24 cellular contexts compared by ENCODE assay signal in the genomic region with DNA sequence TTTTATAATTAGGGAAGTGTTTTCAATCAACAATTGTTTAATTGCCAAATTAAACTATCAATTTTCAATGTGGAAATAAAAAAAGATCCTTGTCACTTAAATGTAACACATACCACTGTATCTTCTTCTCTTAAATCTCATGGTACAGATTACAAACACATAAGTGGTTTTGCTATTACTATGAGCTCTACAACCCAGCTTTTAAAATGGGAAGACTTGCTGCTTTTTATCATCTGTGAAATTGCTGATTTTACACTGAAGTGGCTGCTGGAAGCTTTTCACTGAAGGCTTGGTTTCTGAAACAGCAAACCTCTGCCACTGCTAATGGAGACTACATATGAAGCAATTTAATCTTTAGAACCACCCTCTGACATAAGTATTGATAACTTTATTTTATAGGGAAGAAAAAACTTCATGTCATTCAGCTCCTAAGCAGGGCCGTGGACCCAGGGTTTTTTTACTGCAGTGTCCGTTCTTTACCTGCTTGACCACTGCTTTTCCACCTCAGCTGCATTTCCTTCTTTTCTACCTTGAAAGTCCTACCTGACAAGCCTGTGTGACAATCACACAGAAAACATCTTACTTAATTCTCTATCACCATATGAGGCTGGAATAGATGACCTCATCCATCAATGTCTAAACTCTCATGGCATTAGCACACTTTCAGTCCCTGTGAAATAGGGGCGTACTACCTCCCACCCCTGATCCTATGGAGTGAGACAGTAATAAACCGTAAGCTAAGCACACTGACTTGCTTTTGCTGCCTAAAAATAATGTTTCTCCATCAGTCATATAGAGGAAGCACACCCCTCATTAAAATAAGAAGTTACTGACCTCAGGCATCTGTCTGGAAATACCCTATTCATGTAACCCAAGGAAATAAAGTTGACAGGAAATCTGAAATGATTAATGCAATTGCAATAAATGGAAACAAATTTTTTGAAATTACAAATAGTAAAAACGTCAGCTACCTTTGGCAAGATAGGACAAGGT. TPM values are rescaled to one million over a fixed set of nuclear protein-coding genes. Genes with fewer than 3 reads are reported as not detected.
DNase-seq lines count a peak whose midpoint lies in the region; ATAC-seq and TF ChIP-seq lines count a peak whose summit lies in the region.
"Had no signal": no experiment of that assay in that cellular context is flagged by ENCODE, and none has a peak within 500 bp of the region (broad histone marks: within the 10 kb centered on the region; RNA-seq: fewer than 3 reads in every experiment).

No MANE protein-coding gene starts in this region.

- H3K4me2 ChIP-seq in OCI-LY3 (ENCODE audit: low read length) = peak overlapping the region; percentile 80
- H3K4me2 ChIP-seq: BLaER1, hepatocyte had no signal

- H3K27ac Mint-ChIP-seq in activated CD4-positive, alpha-beta T cell treated with anti-CD3 and anti-CD28 coated beads, Interleukin-2, amount 10 ng/mL, durations not matched to agents 7 days and 5 days = no peak overlapping the region
- H3K27ac Mint-ChIP-seq: natural killer cell had no signal

- DNase-seq in cardiac muscle cell (ENCODE audit: low read depth in 1 of 2, low spot score in 1 of 2) (no peak), left ventricle myocardium superior (no peak), epithelial cell of esophagus (ENCODE audit: low read depth) (peak; percentile 17), upper lobe of right lung (no peak), activated T-cell treated with anti-CD3 and anti-CD28 coated beads for 4 hours (no peak)
- no peak for DNase-seq in activated CD4-positive, alpha-beta T cell treated with anti-CD3 and anti-CD28 coated beads, Interleukin-2, amount 10 ng/mL, durations not matched to agents 7 days and 5 days
- no peak for DNase-seq in activated CD4-positive, alpha-beta T cell treated with anti-CD3 and anti-CD28 coated beads, Interleukin-2, amount 50 U/mL, for 1 hour
- DNase-seq: activated T-cell treated with anti-CD3 and anti-CD28 coated beads, Interleukin-2, amount 50 U/mL, for 1 hour; Caco-2; effector CD4-positive, alpha-beta T cell; IMR-90; natural killer cell; NCI-H1436; NCI-H2107; retina; stimulated activated CD4-positive, alpha-beta T cell treated with anti-CD3 and anti-CD28 coated beads, Interleukin-4, amount 100 ng/mL, for 24 hours; stimulated activated naive CD4-positive, alpha-beta T cell had no signal

- POLR2A ChIA-PET in activated CD4-positive, alpha-beta T cell treated with anti-CD3 and anti-CD28 coated beads, Interleukin-2, amount 10 ng/mL, durations not matched to agents 7 days and 5 days (lab: Charles Lee) = no interaction called here

- H3K27me3 Mint-ChIP-seq in activated CD4-positive, alpha-beta T cell treated with anti-CD3 and anti-CD28 coated beads, Interleukin-2, amount 10 ng/mL, durations not matched to agents 7 days and 5 days = peaks cover 2% of the 10 kb centered on the region

- H3K27ac ChIP-seq in cardiac muscle cell (peak overlapping the region; percentile 53), OCI-LY3 (ENCODE audit: low read length) (peak overlapping the region; percentile 71), upper lobe of right lung (no peak overlapping the region)
- H3K27ac ChIP-seq: BLaER1, hepatocyte had no signal

- no peak overlapping the region for H3K4me3 Mint-ChIP-seq in activated CD4-positive, alpha-beta T cell treated with anti-CD3 and anti-CD28 coated beads, Interleukin-2, amount 10 ng/mL, durations not matched to agents 7 days and 5 days
- H3K4me3 Mint-ChIP-seq: natural killer cell had no signal

- no peak overlapping the region for H3K4me3 ChIP-seq in cardiac muscle cell
- peak overlapping the region; percentile 60 for H3K4me3 ChIP-seq in OCI-LY3 (ENCODE audit: low read length)
- H3K4me3 ChIP-seq in epithelial cell of esophagus (ENCODE audit: low read length) = no peak overlapping the region
- H3K4me3 ChIP-seq in upper lobe of right lung = no peak overlapping the region
- H3K4me3 ChIP-seq: BLaER1, HAP-1, hepatocyte had no signal

- H2AFZ ChIP-seq in OCI-LY3 (ENCODE audit: low read depth, low read length) = peak overlapping the region; percentile 72
- H2AFZ ChIP-seq: hepatocyte had no signal

- H4K20me1 ChIP-seq in OCI-LY3 (ENCODE audit: insufficient read depth, low read length) = no peaks in the 10 kb centered on the region
- H4K20me1 ChIP-seq: BLaER1 had no signal

- H3K4me1 ChIP-seq in cardiac muscle cell (ENCODE audit: low read depth) (peaks cover 28% of the 10 kb centered on the region), OCI-LY3 (ENCODE audit: low read length) (peaks cover 39% of the 10 kb centered on the region), upper lobe of right lung (no peaks in the 10 kb centered on the region)
- H3K4me1 ChIP-seq: BLaER1, Caco-2, HAP-1 had no signal

- peak overlapping the region; percentile 54 for H3K9ac ChIP-seq in OCI-LY3 (ENCODE audit: low read length)
- H3K9ac ChIP-seq: BLaER1 had no signal

- CTCF ChIA-PET in activated CD4-positive, alpha-beta T cell treated with anti-CD3 and anti-CD28 coated beads, Interleukin-2, amount 10 ng/mL, durations not matched to agents 7 days and 5 days (lab: Charles Lee) = no interaction called here

- H3K9me3 Mint-ChIP-seq in activated CD4-positive, alpha-beta T cell treated with anti-CD3 and anti-CD28 coated beads, Interleukin-2, amount 10 ng/mL, durations not matched to agents 7 days and 5 days = no peaks in the 10 kb centered on the region

- H3K36me3 ChIP-seq in cardiac muscle cell = peaks cover 12% of the 10 kb centered on the region
- H3K36me3 ChIP-seq in OCI-LY3 (replicated peaks; ENCODE audit: low read depth, low read length) = no peaks in the 10 kb centered on the region
- H3K36me3 ChIP-seq in upper lobe of right lung = no peaks in the 10 kb centered on the region
- H3K36me3 ChIP-seq: BLaER1, HAP-1 had no signal

- H3K79me2 ChIP-seq in OCI-LY3 (ENCODE audit: low read length) = no peaks in the 10 kb centered on the region
- H3K79me2 ChIP-seq: hepatocyte had no signal

- intact Hi-C loops in left ventricle myocardium superior (cut with micrococcal nuclease) = no loop called here
- intact Hi-C loops in upper lobe of right lung (cut with DNase I) = no loop called here

- H3K4me1 Mint-ChIP-seq in activated CD4-positive, alpha-beta T cell treated with anti-CD3 and anti-CD28 coated beads, Interleukin-2, amount 10 ng/mL, durations not matched to agents 7 days and 5 days = no peaks in the 10 kb centered on the region
- H3K4me1 Mint-ChIP-seq: natural killer cell had no signal

- H3K27me3 ChIP-seq in cardiac muscle cell (no peaks in the 10 kb centered on the region), OCI-LY3 (ENCODE audit: low read depth, low read length) (no peaks in the 10 kb centered on the region), upper lobe of right lung (no peaks in the 10 kb centered on the region)
- H3K27me3 ChIP-seq: BLaER1, hepatocyte had no signal

- no peaks in the 10 kb centered on the region for H3K9me3 ChIP-seq in cardiac muscle cell (ENCODE audit: low read depth)
- no peaks in the 10 kb centered on the region for H3K9me3 ChIP-seq in OCI-LY3 (ENCODE audit: insufficient read depth, low read length)
- no peaks in the 10 kb centered on the region for H3K9me3 ChIP-seq in upper lobe of right lung
- H3K9me3 ChIP-seq: BLaER1, Caco-2, HAP-1 had no signal

- TF ChIP-seq CTCF in cardiac muscle cell (IDR thresholded peaks at IDR 0.05; ENCODE audit: low read depth, low read length) = no peak
- no peak for TF ChIP-seq CTCF in OCI-LY3 (IDR thresholded peaks at IDR 0.05; ENCODE audit: low read depth, low read length)
- TF ChIP-seq CTCF in epithelial cell of esophagus (IDR thresholded peaks at IDR 0.05; ENCODE audit: insufficient read depth, low read depth, low read length, missing control alignments) = no peak
- TF ChIP-seq CTCF in upper lobe of right lung (IDR thresholded peaks at IDR 0.05) = no peak

- H3K36me3 Mint-ChIP-seq in activated CD4-positive, alpha-beta T cell treated with anti-CD3 and anti-CD28 coated beads, Interleukin-2, amount 10 ng/mL, durations not matched to agents 7 days and 5 days (ENCODE audit: low read depth) = no peaks in the 10 kb centered on the region
- H3K36me3 Mint-ChIP-seq: natural killer cell had no signal

- ATAC-seq in left ventricle myocardium superior (no peak), upper lobe of right lung (peak; percentile 67)
- ATAC-seq: activated CD4-positive, CD25-positive, alpha-beta regulatory T cell treated with anti-CD3 and anti-CD28 coated beads, Interleukin-2, amount 50 U/mL, for 24 hours; esophagus mucosa; left lobe of liver; natural killer cell had no signal

RNA-seq across cellular contexts. Expression of gene SLC8A1, which starts 19.2 kb away (rescaled TPM):
- total RNA-seq in cardiac muscle cell = 492 and 682 TPM in 2 replicates
- 103 and 173 TPM in 2 replicates for polyA plus RNA-seq in cardiac muscle cell
- 1,122 TPM for total RNA-seq in left ventricle myocardium superior
- total RNA-seq in upper lobe of right lung = 53.8 TPM
- under 1 TPM; 0.50 to 0.56 TPM for total RNA-seq in activated CD4-positive, alpha-beta T cell treated with anti-CD3 and anti-CD28 coated beads, Interleukin-2, amount 10 ng/mL, durations not matched to agents 7 days and 5 days

Comparison
In these comparisons a context has a peak if more than half of its experiments do, and no peak if none do; other contexts are left out.
1. RNA of gene SLC8A1, which starts 19.2 kb away (total RNA-seq): 1,122 TPM in left ventricle myocardium superior (single experiment), 492 to 682 TPM in cardiac muscle cell and 53.8 TPM in upper lobe of right lung (single experiment); 0.50 to 0.56 TPM in activated CD4-positive, alpha-beta T cell treated with anti-CD3 and anti-CD28 coated beads, Interleukin-2, amount 10 ng/mL, durations not matched to agents 7 days and 5 days; every median in the first group is over 10 times any median in the second.